In genomic region chr5:19753579-19753978, GRCh38 we compare ENCODE assay signal across 3 cellular contexts.
"Had no signal": no experiment of that assay in that cellular context is flagged by ENCODE, and none has a peak within 500 bp of the region (broad histone marks: within the 10 kb centered on the region; RNA-seq: fewer than 3 reads in every experiment).

No MANE protein-coding gene starts in this region.

- H3K4me3 ChIP-seq: GM12878 had no signal

- DNase-seq: GDM1, GF-D8 had no signal

- ATAC-seq: GM12878 had no signal
